Comparison of ENCODE assay signal across 17 cellular contexts in the genomic region with DNA sequence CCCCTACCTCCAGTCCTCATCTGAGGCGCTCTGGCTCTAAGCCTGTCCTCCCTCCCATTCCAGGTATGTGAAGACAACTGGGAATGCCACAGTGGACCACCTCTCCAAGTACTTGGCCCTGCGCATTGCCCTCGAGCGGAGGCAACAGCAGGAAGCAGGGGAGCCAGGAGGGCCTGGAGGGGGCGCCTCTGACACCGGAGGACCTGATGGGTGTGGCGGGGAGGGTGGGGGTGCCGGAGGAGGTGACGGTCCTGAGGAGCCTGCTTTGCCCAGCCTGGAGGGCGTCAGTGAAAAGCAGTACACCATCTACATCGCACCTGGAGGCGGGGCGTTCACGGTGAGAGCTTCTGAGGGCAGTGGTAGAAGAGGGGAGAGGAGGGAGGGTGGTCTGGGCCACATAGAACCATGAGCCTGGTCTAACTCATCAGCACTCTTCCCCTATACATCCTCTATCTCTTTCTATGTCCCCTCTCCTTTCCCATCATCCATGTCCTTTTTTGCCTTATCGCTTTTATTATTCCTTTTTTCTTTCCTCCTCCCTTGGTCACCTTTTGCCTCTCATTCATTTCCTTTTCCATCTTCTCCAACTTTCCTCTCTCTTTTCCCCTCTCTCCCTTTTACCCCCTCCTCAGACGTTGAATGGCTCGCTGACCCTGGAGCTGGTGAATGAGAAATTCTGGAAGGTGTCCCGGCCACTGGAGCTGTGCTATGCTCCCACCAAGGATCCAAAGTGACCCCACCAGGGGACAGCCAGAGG. TPM values are rescaled to one million over a fixed set of nuclear protein-coding genes. Genes with fewer than 3 reads are reported as not detected.
A peak's percentile ranks its signal among the peaks of the same experiment; 100 is the strongest.
DNase-seq lines count a peak whose midpoint lies in the region; ATAC-seq, FAIRE-seq and TF ChIP-seq lines count a peak whose summit lies in the region.
"Had no signal": no experiment of that assay in that cellular context is flagged by ENCODE, and none has a peak within 500 bp of the region (broad histone marks: within the 10 kb centered on the region; RNA-seq: fewer than 3 reads in every experiment).

No MANE protein-coding gene starts in this region.

- H3K27me3 ChIP-seq in BLaER1: peaks cover 44% of the 10 kb centered on the region
- peaks cover 46% of the 10 kb centered on the region for H3K27me3 ChIP-seq in H9 (ENCODE audit: insufficient read depth, low read length)
- no peaks in the 10 kb centered on the region for H3K27me3 ChIP-seq in astrocyte (ENCODE audit: insufficient read depth, low read length)
- H3K27me3 ChIP-seq in HepG2 (ENCODE audit: control insufficient read depth in 1 of 2, insufficient read depth in 2 of 2, low read length in 2 of 2): peaks cover 9 to 36% of the 10 kb centered on the region in 2 experiments; a peak in 4 of 5 replicates
- H3K27me3 ChIP-seq in lower lobe of right lung (ENCODE audit: low read depth): peaks cover 6% of the 10 kb centered on the region
- H3K27me3 ChIP-seq: uterus had no signal

- peaks cover 82% of the 10 kb centered on the region for H3K27me3 Mint-ChIP-seq in H9 (ENCODE audit: low read depth)
- peaks cover 25% of the 10 kb centered on the region for H3K27me3 Mint-ChIP-seq in astrocyte (ENCODE audit: low read depth, unreplicated experiment)
- H3K27me3 Mint-ChIP-seq in activated T-cell treated with anti-CD3 and anti-CD28 coated beads, Interleukin-2, amount 50 U/mL, for 72 hours (ENCODE audit: low read depth): peaks cover 30% of the 10 kb centered on the region

- H2BK12ac ChIP-seq in H9 (ENCODE audit: insufficient read length, low read depth, low read length): no peak overlapping the region

- H3K27ac ChIP-seq in BLaER1 (no peak overlapping the region), H9 (ENCODE audit: insufficient read length, low read depth, low read length) (no peak overlapping the region), astrocyte (ENCODE audit: low read depth, low read length) (no peak overlapping the region), HepG2 (ENCODE audit: extremely low read length, insufficient read depth, low read length) (no peak overlapping the region), lower lobe of right lung (no peak overlapping the region)
- H3K27ac ChIP-seq: uterus had no signal

- no peaks in the 10 kb centered on the region for H3K79me1 ChIP-seq in H9 (ENCODE audit: insufficient read depth, low read depth, low read length, poor library complexity, severe bottlenecking)

- H3K4me1 Mint-ChIP-seq in H9 (peaks cover 33 to 48% of the 10 kb centered on the region in 2 experiments), astrocyte (ENCODE audit: low read depth, unreplicated experiment) (peaks cover 8% of the 10 kb centered on the region)
- peaks cover 45% of the 10 kb centered on the region for H3K4me1 Mint-ChIP-seq in activated T-cell treated with anti-CD3 and anti-CD28 coated beads, Interleukin-2, amount 50 U/mL, for 72 hours (ENCODE audit: low read depth)

- H3K14ac ChIP-seq in H9 (ENCODE audit: insufficient read depth, low read length): no peak overlapping the region

- no peak overlapping the region for H3K4ac ChIP-seq in H9 (ENCODE audit: low read depth, low read length)

- no peak for TF ChIP-seq POLR2A in HepG2 (IDR thresholded peaks at IDR 0.05; ENCODE audit: insufficient read depth in 1 of 2, low read depth in 2 of 2, low read length in 2 of 2)

- no peak overlapping the region for H3K23ac ChIP-seq in H9 (ENCODE audit: insufficient read length, low read depth, low read length)

- no peak for ATAC-seq in HepG2
- no peak for ATAC-seq in GM21447 (IDR thresholded peaks at IDR 0.05; ENCODE audit: unreplicated experiment)
- no peak for ATAC-seq in activated T-cell treated with anti-CD3 and anti-CD28 coated beads, Interleukin-2, amount 50 U/mL, for 72 hours (replicated peaks in 1 of 2)
- no peak for ATAC-seq in lower lobe of right lung
- ATAC-seq: Right ventricle myocardium inferior had no signal

- TSS peak; percentile 4 for BruUV-seq in HepG2 (replicated peaks; lab: Mats Ljungman, UMichigan)

- TF ChIP-seq CTCF in H9 (conservative IDR thresholded peaks at IDR 0.05): peak; percentile 40; the same call in 1 of the 3 replicates
- no peak for TF ChIP-seq CTCF in astrocyte (IDR thresholded peaks at IDR 0.05; ENCODE audit: insufficient read depth, low read depth, low read length)
- TF ChIP-seq CTCF in HepG2 (CRISPR knock-in tag; IDR thresholded peaks at IDR 0.05): peak; percentile 33; the same call in 1 of the 2 replicates
- TF ChIP-seq CTCF in lower lobe of right lung (IDR thresholded peaks at IDR 0.05): no peak

- H3K18ac ChIP-seq in H9 (ENCODE audit: insufficient read length, low read depth, low read length): no peak overlapping the region

- no CpG with 5 or more reads among the region's 18 CpGs for WGBS in H9 (ENCODE audit: extremely low coverage, insufficient read length, low lambda C conversion rate)
- 93% methylated on average over 18 of the region's 18 CpGs for WGBS in HepG2 (ENCODE audit: low lambda C conversion rate)

- no peak for FAIRE-seq in astrocyte (lab: Jason Lieb, UNC)
- no peak for FAIRE-seq in HepG2 (lab: Jason Lieb, UNC)

- H3K23me2 ChIP-seq in H9 (ENCODE audit: insufficient read length, low read depth, low read length, poor library complexity, severe bottlenecking): peaks cover 20% of the 10 kb centered on the region

- H3K36me3 ChIP-seq in BLaER1 (peaks cover 28% of the 10 kb centered on the region; the same call in 1 of the 2 replicates), astrocyte (ENCODE audit: insufficient read depth, low read length) (peaks cover 13% of the 10 kb centered on the region), HepG2 (replicated peaks in 1 of 2; ENCODE audit: control insufficient read depth in 1 of 2, insufficient read depth in 2 of 2, low read length in 2 of 2) (peaks cover 2 to 9% of the 10 kb centered on the region in 2 experiments; a peak in 4 of 5 replicates), lower lobe of right lung (peaks cover 17% of the 10 kb centered on the region)
- H3K36me3 ChIP-seq: uterus had no signal

- H2AFZ ChIP-seq in H9 (ENCODE audit: low read length) (no peak overlapping the region), astrocyte (ENCODE audit: low read depth, low read length) (no peak overlapping the region), HepG2 (ENCODE audit: low read length) (no peak overlapping the region)

- TF ChIP-seq EP300 in HepG2 (IDR thresholded peaks at IDR 0.05; ENCODE audit: low read depth in 2 of 2, low read length in 2 of 2): no peak
- TF ChIP-seq EP300 in HepG2 (CRISPR knock-in tag; IDR thresholded peaks at IDR 0.05; ENCODE audit: borderline replicate concordance): no peak

- H2BK5ac ChIP-seq in H9 (ENCODE audit: insufficient read length, low read length): no peak overlapping the region

- DNase-seq in H9 (peak; percentile 82), astrocyte (ENCODE audit: low read depth) (no peak), HepG2 (ENCODE audit: low spot score) (no peak), foreskin melanocyte (no peak), lower lobe of right lung (no peak)
- no peak for DNase-seq in activated T-cell treated with anti-CD3 and anti-CD28 coated beads, Interleukin-2, amount 50 U/mL, for 72 hours
- DNase-seq: ACHN; aorta; CD4-positive, alpha-beta memory T cell; DND-41; foreskin fibroblast; NCI-H1694 treated with DMSO at 0.1 percent for 48 hours; NCI-H226 had no signal

- H3K27ac Mint-ChIP-seq in H9 (no peak overlapping the region; a peak in 1 of 7 replicates), astrocyte (ENCODE audit: unreplicated experiment) (no peak overlapping the region)
- no peak overlapping the region for H3K27ac Mint-ChIP-seq in activated T-cell treated with anti-CD3 and anti-CD28 coated beads, Interleukin-2, amount 50 U/mL, for 72 hours
- H3K27ac Mint-ChIP-seq: CD4-positive, alpha-beta memory T cell had no signal

- no peak overlapping the region for H3K56ac ChIP-seq in H9 (ENCODE audit: insufficient read length, low read depth, low read length)

- H4K8ac ChIP-seq in H9 (replicated peaks; ENCODE audit: insufficient read length, low read depth, low read length): no peak overlapping the region

- H4K91ac ChIP-seq in H9 (ENCODE audit: insufficient read length, low read depth, low read length): no peak overlapping the region

- no peak overlapping the region for H4K5ac ChIP-seq in H9 (ENCODE audit: insufficient read length, low read depth, low read length)

- no peak overlapping the region for H2BK120ac ChIP-seq in H9 (ENCODE audit: low read depth, low read length, poor library complexity, severe bottlenecking)

- no peak overlapping the region for H3T11ph ChIP-seq in H9 (ENCODE audit: low read length)

- H4K20me1 ChIP-seq in BLaER1: peaks cover 7% of the 10 kb centered on the region; the same call in 1 of the 2 replicates
- H4K20me1 ChIP-seq in H9 (ENCODE audit: control insufficient read depth, insufficient read depth, insufficient read length): peaks cover 3% of the 10 kb centered on the region
- H4K20me1 ChIP-seq in astrocyte (ENCODE audit: insufficient read depth, low read length): peaks cover 13% of the 10 kb centered on the region
- H4K20me1 ChIP-seq in HepG2 (ENCODE audit: insufficient read depth, low read length): no peaks in the 10 kb centered on the region

- no peak overlapping the region for H3K4me3 ChIP-seq in BLaER1
- no peak overlapping the region for H3K4me3 ChIP-seq in astrocyte (ENCODE audit: insufficient read depth, low read depth, low read length)
- H3K4me3 ChIP-seq in HepG2 (replicated peaks in 1 of 3; ENCODE audit: insufficient read depth in 1 of 3, low read depth in 2 of 3, low read length in 3 of 3): no peak overlapping the region
- no peak overlapping the region for H3K4me3 ChIP-seq in lower lobe of right lung
- H3K4me3 ChIP-seq: uterus had no signal

- H3K4me3 Mint-ChIP-seq in H9: peak overlapping the region in 1 of 2 experiments; percentile 94; a peak in 3 of 5 replicates
- peak overlapping the region; percentile 27 for H3K4me3 Mint-ChIP-seq in astrocyte (ENCODE audit: unreplicated experiment)
- no peak overlapping the region for H3K4me3 Mint-ChIP-seq in activated T-cell treated with anti-CD3 and anti-CD28 coated beads, Interleukin-2, amount 50 U/mL, for 72 hours

- no peak overlapping the region for H2BK20ac ChIP-seq in H9 (ENCODE audit: low read depth, low read length, poor library complexity, severe bottlenecking)

- H3K9ac ChIP-seq in BLaER1 (no peak overlapping the region), H9 (ENCODE audit: extremely low read depth, insufficient read length, low read length) (no peak overlapping the region), astrocyte (ENCODE audit: low read length) (no peak overlapping the region), HepG2 (ENCODE audit: insufficient read depth, low read depth, low read length) (no peak overlapping the region)

- peaks cover 7 to 24% (median 16%) of the 10 kb centered on the region in 3 experiments; a peak in 6 of 7 replicates for H3K36me3 Mint-ChIP-seq in H9 (ENCODE audit: insufficient read depth in 1 of 3, low read depth in 3 of 3)
- H3K36me3 Mint-ChIP-seq in astrocyte (ENCODE audit: low read depth, unreplicated experiment): peaks cover 15% of the 10 kb centered on the region
- peaks cover 4 to 11% of the 10 kb centered on the region in 2 donors for H3K36me3 Mint-ChIP-seq in activated T-cell treated with anti-CD3 and anti-CD28 coated beads, Interleukin-2, amount 50 U/mL, for 72 hours (ENCODE audit: insufficient read depth in 2 of 2)

- intact Hi-C loops in HepG2 (cut with micrococcal nuclease; ENCODE audit: unreplicated experiment): no loop called here
- intact Hi-C loops in lower lobe of right lung (cut with DNase I): no loop called here

- no peaks in the 10 kb centered on the region for H3K79me2 ChIP-seq in H9 (ENCODE audit: insufficient read depth, low read length)
- peaks cover 26% of the 10 kb centered on the region for H3K79me2 ChIP-seq in astrocyte (ENCODE audit: insufficient read depth, low read length)
- peaks cover 3% of the 10 kb centered on the region for H3K79me2 ChIP-seq in HepG2 (ENCODE audit: insufficient read depth, low read length)

- H3K4me1 ChIP-seq in BLaER1 (peaks cover 41% of the 10 kb centered on the region), H9 (ENCODE audit: insufficient read depth, low read length) (no peaks in the 10 kb centered on the region), astrocyte (ENCODE audit: insufficient read depth, low read length) (peaks cover 16% of the 10 kb centered on the region), HepG2 (ENCODE audit: insufficient read depth, low read length) (peaks cover 39% of the 10 kb centered on the region), lower lobe of right lung (peaks cover 27% of the 10 kb centered on the region)
- H3K4me1 ChIP-seq: uterus had no signal

- H3K9me3 ChIP-seq in BLaER1: no peaks in the 10 kb centered on the region
- no peaks in the 10 kb centered on the region for H3K9me3 ChIP-seq in H9 (ENCODE audit: control insufficient read depth, low read depth, low read length)
- H3K9me3 ChIP-seq in astrocyte (ENCODE audit: insufficient read depth, low read depth, low read length): no peaks in the 10 kb centered on the region
- no peaks in the 10 kb centered on the region for H3K9me3 ChIP-seq in HepG2 (ENCODE audit: low read length)
- no peaks in the 10 kb centered on the region for H3K9me3 ChIP-seq in lower lobe of right lung
- H3K9me3 ChIP-seq: uterus had no signal

- POLR2A ChIA-PET in HepG2 (lab: Yijun Ruan, JAX): interaction anchor here (1.2 to 1.4 kb wide), 2 partner anchors 14 to 36 kb away, joined by 6 to 9 read pairs; no protein-coding TSS in a partner anchor

- peak overlapping the region; percentile 87 for H3K4me2 ChIP-seq in BLaER1
- no peak overlapping the region for H3K4me2 ChIP-seq in H9 (ENCODE audit: insufficient read depth, insufficient read length, low read length)
- H3K4me2 ChIP-seq in astrocyte (ENCODE audit: low read length): no peak overlapping the region
- no peak overlapping the region for H3K4me2 ChIP-seq in HepG2 (ENCODE audit: low read depth, low read length)

- H2BK15ac ChIP-seq in H9 (ENCODE audit: low read depth, low read length): no peak overlapping the region

- no peak overlapping the region for H2AK5ac ChIP-seq in H9 (ENCODE audit: insufficient read length, low read length)

- H3K9me3 Mint-ChIP-seq in H9: no peaks in the 10 kb centered on the region
- no peaks in the 10 kb centered on the region for H3K9me3 Mint-ChIP-seq in astrocyte (ENCODE audit: unreplicated experiment)
- H3K9me3 Mint-ChIP-seq in activated T-cell treated with anti-CD3 and anti-CD28 coated beads, Interleukin-2, amount 50 U/mL, for 72 hours: no peaks in the 10 kb centered on the region

- CTCF ChIA-PET in HepG2 (lab: Yijun Ruan, JAX; ENCODE audit: low intra/inter-chr PET ratio, low total read pairs): no interaction called here

- TF ChIP-seq RAD21 in HepG2 (CRISPR knock-in tag; IDR thresholded peaks at IDR 0.05): no peak

- in situ Hi-C loops in HepG2 (cut with HindIII; ENCODE audit: extremely low pct_ligation_motif_present, low pct_unique_long_range_greater_than_20kb): no loop called here

RNA-seq across cellular contexts. Expression of a gene that starts 3.5 kb away (rescaled TPM):
- total RNA-seq in H9 (2021) (29.8 and 31.0 TPM in 2 replicates), astrocyte (30.8 and 31.1 TPM in 2 replicates), HepG2 (2016; rRNA removed; fragmentation: Illumina TruSeq; extraction: Trizol) (19.8 and 23.9 TPM in 2 replicates), lower lobe of right lung (43.1 TPM)
- 10.0 and 10.7 TPM in 2 replicates for total RNA-seq in HepG2 (2016; cell fraction: cytosol; rRNA removed; fragmentation: Illumina TruSeq; extraction: Trizol; ENCODE audit: low read depth)
- total RNA-seq in HepG2 (2016; cell fraction: insoluble cytoplasmic fraction; rRNA removed; fragmentation: Illumina TruSeq; extraction: Trizol): 18.4 and 25.4 TPM in 2 replicates
- total RNA-seq in HepG2 (2016; cell fraction: membrane; rRNA removed; fragmentation: Illumina TruSeq; extraction: Trizol): 17.3 and 21.2 TPM in 2 replicates
- 12.2 and 16.1 TPM in 2 replicates for total RNA-seq in HepG2 (2016; cell fraction: nucleus; rRNA removed; fragmentation: Illumina TruSeq; extraction: Trizol)
- 33.6 and 42.9 TPM in 2 replicates for polyA plus RNA-seq in HepG2 (2011; rRNA removed)
- polyA plus RNA-seq in HepG2 (2011; cell fraction: cytosol; rRNA removed): 23.2 and 29.0 TPM in 2 replicates
- 93.0 and 104 TPM in 2 replicates for polyA plus RNA-seq in HepG2 (2011; cell fraction: nucleus; rRNA removed)
- 32.2 and 34.6 TPM in 2 replicates for polyA plus RNA-seq in HepG2 (2012)
- polyA plus RNA-seq in HepG2 (2016; cell fraction: cytosol; fragmentation: Illumina TruSeq; extraction: Trizol; ENCODE audit: low read depth): 14.4 and 19.7 TPM in 2 replicates
- 31.5 and 40.1 TPM in 2 replicates for polyA plus RNA-seq in HepG2 (2016; cell fraction: insoluble cytoplasmic fraction; fragmentation: Illumina TruSeq; extraction: Trizol; ENCODE audit: low read depth)
- polyA plus RNA-seq in HepG2 (2016; cell fraction: membrane; fragmentation: Illumina TruSeq; extraction: Trizol; ENCODE audit: low read depth): 23.8 and 28.0 TPM in 2 replicates
- 56.0 and 58.2 TPM in 2 replicates for polyA plus RNA-seq in HepG2 (2016; cell fraction: nucleus; fragmentation: Illumina TruSeq; extraction: Trizol; ENCODE audit: insufficient read depth, low read depth)
- 22.4 and 30.2 TPM in 2 replicates for polyA minus RNA-seq in HepG2 (2011; rRNA and poly(A)+ RNA removed; ENCODE audit: low replicate concordance)
- 10.9 and 13.5 TPM in 2 replicates for polyA minus RNA-seq in HepG2 (2011; cell fraction: cytosol; rRNA and poly(A)+ RNA removed)
- 8.4 and 9.9 TPM in 2 replicates for polyA minus RNA-seq in HepG2 (2011; cell fraction: nucleus; rRNA and poly(A)+ RNA removed)
- 10 to 100 TPM; 30.1 to 37.7 TPM for total RNA-seq in activated T-cell treated with anti-CD3 and anti-CD28 coated beads, Interleukin-2, amount 50 U/mL, for 72 hours

RNA-seq across cellular contexts. Expression of a gene that starts 7.4 kb away (rescaled TPM):
- total RNA-seq in H9 (2021) (5.5 and 7.1 TPM in 2 replicates), astrocyte (2.1 and 2.6 TPM in 2 replicates), HepG2 (2016; rRNA removed; fragmentation: Illumina TruSeq; extraction: Trizol) (12.6 and 13.5 TPM in 2 replicates), lower lobe of right lung (13.3 TPM)
- total RNA-seq in HepG2 (2016; cell fraction: cytosol; rRNA removed; fragmentation: Illumina TruSeq; extraction: Trizol; ENCODE audit: low read depth): 2.7 and 4.8 TPM in 2 replicates
- total RNA-seq in HepG2 (2016; cell fraction: insoluble cytoplasmic fraction; rRNA removed; fragmentation: Illumina TruSeq; extraction: Trizol): 13.4 and 15.0 TPM in 2 replicates
- total RNA-seq in HepG2 (2016; cell fraction: membrane; rRNA removed; fragmentation: Illumina TruSeq; extraction: Trizol): 5.0 TPM in 2 replicates
- 6.0 and 8.0 TPM in 2 replicates for total RNA-seq in HepG2 (2016; cell fraction: nucleus; rRNA removed; fragmentation: Illumina TruSeq; extraction: Trizol)
- polyA plus RNA-seq in HepG2 (2011; rRNA removed): 20.1 and 21.6 TPM in 2 replicates
- polyA plus RNA-seq in HepG2 (2011; cell fraction: cytosol; rRNA removed): 25.2 and 35.5 TPM in 2 replicates
- polyA plus RNA-seq in HepG2 (2011; cell fraction: nucleus; rRNA removed): 57.9 and 67.9 TPM in 2 replicates
- polyA plus RNA-seq in HepG2 (2012): 10.8 and 13.9 TPM in 2 replicates
- polyA plus RNA-seq in HepG2 (2016; cell fraction: cytosol; fragmentation: Illumina TruSeq; extraction: Trizol; ENCODE audit: low read depth): 3.8 and 4.0 TPM in 2 replicates
- polyA plus RNA-seq in HepG2 (2016; cell fraction: insoluble cytoplasmic fraction; fragmentation: Illumina TruSeq; extraction: Trizol; ENCODE audit: low read depth): 14.2 and 14.6 TPM in 2 replicates
- polyA plus RNA-seq in HepG2 (2016; cell fraction: membrane; fragmentation: Illumina TruSeq; extraction: Trizol; ENCODE audit: low read depth): 4.5 and 4.8 TPM in 2 replicates
- polyA plus RNA-seq in HepG2 (2016; cell fraction: nucleus; fragmentation: Illumina TruSeq; extraction: Trizol; ENCODE audit: insufficient read depth, low read depth): 12.8 and 15.0 TPM in 2 replicates
- polyA minus RNA-seq in HepG2 (2011; rRNA and poly(A)+ RNA removed; ENCODE audit: low replicate concordance): 12.8 and 27.4 TPM in 2 replicates
- 4.9 and 5.1 TPM in 2 replicates for polyA minus RNA-seq in HepG2 (2011; cell fraction: cytosol; rRNA and poly(A)+ RNA removed)
- polyA minus RNA-seq in HepG2 (2011; cell fraction: nucleus; rRNA and poly(A)+ RNA removed): 4.2 and 5.5 TPM in 2 replicates
- 10 to 100 TPM; 35.8 to 36.0 TPM for total RNA-seq in activated T-cell treated with anti-CD3 and anti-CD28 coated beads, Interleukin-2, amount 50 U/mL, for 72 hours

RNA-seq across cellular contexts. Expression of a gene that starts 11.2 kb away (rescaled TPM):
- total RNA-seq in H9 (2021) (105 and 107 TPM in 2 replicates), astrocyte (150 and 164 TPM in 2 replicates), HepG2 (2016; rRNA removed; fragmentation: Illumina TruSeq; extraction: Trizol) (127 and 229 TPM in 2 replicates), lower lobe of right lung (76.0 TPM)
- total RNA-seq in HepG2 (2016; cell fraction: cytosol; rRNA removed; fragmentation: Illumina TruSeq; extraction: Trizol; ENCODE audit: low read depth): 25.4 and 28.2 TPM in 2 replicates
- total RNA-seq in HepG2 (2016; cell fraction: insoluble cytoplasmic fraction; rRNA removed; fragmentation: Illumina TruSeq; extraction: Trizol): 117 and 245 TPM in 2 replicates
- total RNA-seq in HepG2 (2016; cell fraction: membrane; rRNA removed; fragmentation: Illumina TruSeq; extraction: Trizol): 69.2 and 73.5 TPM in 2 replicates
- 168 and 183 TPM in 2 replicates for total RNA-seq in HepG2 (2016; cell fraction: nucleus; rRNA removed; fragmentation: Illumina TruSeq; extraction: Trizol)
- polyA plus RNA-seq in HepG2 (2011; rRNA removed): 142 and 181 TPM in 2 replicates
- 156 and 173 TPM in 2 replicates for polyA plus RNA-seq in HepG2 (2011; cell fraction: cytosol; rRNA removed)
- 155 and 160 TPM in 2 replicates for polyA plus RNA-seq in HepG2 (2011; cell fraction: nucleus; rRNA removed)
- 179 and 194 TPM in 2 replicates for polyA plus RNA-seq in HepG2 (2012)
- 25.6 and 28.5 TPM in 2 replicates for polyA plus RNA-seq in HepG2 (2016; cell fraction: cytosol; fragmentation: Illumina TruSeq; extraction: Trizol; ENCODE audit: low read depth)
- 134 and 143 TPM in 2 replicates for polyA plus RNA-seq in HepG2 (2016; cell fraction: insoluble cytoplasmic fraction; fragmentation: Illumina TruSeq; extraction: Trizol; ENCODE audit: low read depth)
- 52.6 and 58.2 TPM in 2 replicates for polyA plus RNA-seq in HepG2 (2016; cell fraction: membrane; fragmentation: Illumina TruSeq; extraction: Trizol; ENCODE audit: low read depth)
- polyA plus RNA-seq in HepG2 (2016; cell fraction: nucleus; fragmentation: Illumina TruSeq; extraction: Trizol; ENCODE audit: insufficient read depth, low read depth): 338 and 345 TPM in 2 replicates
- polyA minus RNA-seq in HepG2 (2011; rRNA and poly(A)+ RNA removed; ENCODE audit: low replicate concordance): 85.7 and 161 TPM in 2 replicates
- polyA minus RNA-seq in HepG2 (2011; cell fraction: cytosol; rRNA and poly(A)+ RNA removed): 54.5 and 56.6 TPM in 2 replicates
- 68.1 and 69.5 TPM in 2 replicates for polyA minus RNA-seq in HepG2 (2011; cell fraction: nucleus; rRNA and poly(A)+ RNA removed)
- 10 to 100 TPM; 56.1 to 58.3 TPM for total RNA-seq in activated T-cell treated with anti-CD3 and anti-CD28 coated beads, Interleukin-2, amount 50 U/mL, for 72 hours

RNA-seq across cellular contexts. Expression of a gene that starts 11.4 kb away (rescaled TPM):
- total RNA-seq in H9 (2021): 14.8 and 16.8 TPM in 2 replicates
- 34.0 and 39.4 TPM in 2 replicates for total RNA-seq in astrocyte
- total RNA-seq in HepG2 (2016; rRNA removed; fragmentation: Illumina TruSeq; extraction: Trizol): 21.2 and 26.7 TPM in 2 replicates
- total RNA-seq in HepG2 (2016; cell fraction: cytosol; rRNA removed; fragmentation: Illumina TruSeq; extraction: Trizol; ENCODE audit: low read depth): 7.7 and 9.8 TPM in 2 replicates
- total RNA-seq in HepG2 (2016; cell fraction: insoluble cytoplasmic fraction; rRNA removed; fragmentation: Illumina TruSeq; extraction: Trizol): 20.4 and 25.8 TPM in 2 replicates
- 11.0 and 11.2 TPM in 2 replicates for total RNA-seq in HepG2 (2016; cell fraction: membrane; rRNA removed; fragmentation: Illumina TruSeq; extraction: Trizol)
- total RNA-seq in HepG2 (2016; cell fraction: nucleus; rRNA removed; fragmentation: Illumina TruSeq; extraction: Trizol): 24.9 and 30.1 TPM in 2 replicates
- 55.7 and 62.8 TPM in 2 replicates for polyA plus RNA-seq in HepG2 (2011; rRNA removed)
- 21.7 and 25.1 TPM in 2 replicates for polyA plus RNA-seq in HepG2 (2011; cell fraction: cytosol; rRNA removed)
- 251 and 306 TPM in 2 replicates for polyA plus RNA-seq in HepG2 (2011; cell fraction: nucleus; rRNA removed)
- 33.2 and 34.8 TPM in 2 replicates for polyA plus RNA-seq in HepG2 (2012)
- polyA plus RNA-seq in HepG2 (2016; cell fraction: cytosol; fragmentation: Illumina TruSeq; extraction: Trizol; ENCODE audit: low read depth): 3.4 and 3.5 TPM in 2 replicates
- polyA plus RNA-seq in HepG2 (2016; cell fraction: insoluble cytoplasmic fraction; fragmentation: Illumina TruSeq; extraction: Trizol; ENCODE audit: low read depth): 18.6 and 21.0 TPM in 2 replicates
- 8.2 and 8.4 TPM in 2 replicates for polyA plus RNA-seq in HepG2 (2016; cell fraction: membrane; fragmentation: Illumina TruSeq; extraction: Trizol; ENCODE audit: low read depth)
- 78.6 and 88.5 TPM in 2 replicates for polyA plus RNA-seq in HepG2 (2016; cell fraction: nucleus; fragmentation: Illumina TruSeq; extraction: Trizol; ENCODE audit: insufficient read depth, low read depth)
- polyA minus RNA-seq in HepG2 (2011; rRNA and poly(A)+ RNA removed; ENCODE audit: low replicate concordance): 62.6 and 66.8 TPM in 2 replicates
- polyA minus RNA-seq in HepG2 (2011; cell fraction: cytosol; rRNA and poly(A)+ RNA removed): 16.9 and 17.9 TPM in 2 replicates
- polyA minus RNA-seq in HepG2 (2011; cell fraction: nucleus; rRNA and poly(A)+ RNA removed): 41.4 and 51.2 TPM in 2 replicates
- total RNA-seq in activated T-cell treated with anti-CD3 and anti-CD28 coated beads, Interleukin-2, amount 50 U/mL, for 72 hours: 10 to 100 TPM; 55.6 to 57.5 TPM
- total RNA-seq in lower lobe of right lung: 47.4 TPM

RNA-seq across cellular contexts. Expression of a gene that starts 19.6 kb away (rescaled TPM):
- total RNA-seq in H9 (2021): 2.0 and 2.3 TPM in 2 replicates
- 1.3 and 2.2 TPM in 2 replicates for total RNA-seq in astrocyte
- total RNA-seq in HepG2 (2016; rRNA removed; fragmentation: Illumina TruSeq; extraction: Trizol): 0.29 and 0.55 TPM in 2 replicates
- total RNA-seq in HepG2 (2016; cell fraction: cytosol; rRNA removed; fragmentation: Illumina TruSeq; extraction: Trizol; ENCODE audit: low read depth): 0.10 TPM in 1 of 2 replicates, not detected in the other
- total RNA-seq in HepG2 (2016; cell fraction: insoluble cytoplasmic fraction; rRNA removed; fragmentation: Illumina TruSeq; extraction: Trizol): 0.12 and 0.67 TPM in 2 replicates
- 0.45 TPM in 1 of 2 replicates, not detected in the other for total RNA-seq in HepG2 (2016; cell fraction: membrane; rRNA removed; fragmentation: Illumina TruSeq; extraction: Trizol)
- total RNA-seq in HepG2 (2016; cell fraction: nucleus; rRNA removed; fragmentation: Illumina TruSeq; extraction: Trizol): 1.0 and 1.1 TPM in 2 replicates
- polyA plus RNA-seq in HepG2 (2011; rRNA removed): 0.55 and 0.73 TPM in 2 replicates
- polyA plus RNA-seq in HepG2 (2011; cell fraction: cytosol; rRNA removed): 0.13 and 0.18 TPM in 2 replicates
- 5.9 and 6.2 TPM in 2 replicates for polyA plus RNA-seq in HepG2 (2011; cell fraction: nucleus; rRNA removed)
- polyA plus RNA-seq in HepG2 (2012): 0.97 and 1.9 TPM in 2 replicates
- polyA plus RNA-seq in HepG2 (2016; cell fraction: cytosol; fragmentation: Illumina TruSeq; extraction: Trizol; ENCODE audit: low read depth): 0.21 and 0.24 TPM in 2 replicates
- 0.15 and 0.42 TPM in 2 replicates for polyA plus RNA-seq in HepG2 (2016; cell fraction: insoluble cytoplasmic fraction; fragmentation: Illumina TruSeq; extraction: Trizol; ENCODE audit: low read depth)
- 0.21 TPM in 2 replicates for polyA plus RNA-seq in HepG2 (2016; cell fraction: membrane; fragmentation: Illumina TruSeq; extraction: Trizol; ENCODE audit: low read depth)
- 3.7 and 4.5 TPM in 2 replicates for polyA plus RNA-seq in HepG2 (2016; cell fraction: nucleus; fragmentation: Illumina TruSeq; extraction: Trizol; ENCODE audit: insufficient read depth, low read depth)
- polyA minus RNA-seq in HepG2 (2011; rRNA and poly(A)+ RNA removed; ENCODE audit: low replicate concordance): 0.20 and 1.1 TPM in 2 replicates
- polyA minus RNA-seq in HepG2 (2011; cell fraction: cytosol; rRNA and poly(A)+ RNA removed): 0.44 TPM in 1 of 2 replicates, not detected in the other
- polyA minus RNA-seq in HepG2 (2011; cell fraction: nucleus; rRNA and poly(A)+ RNA removed): 0.52 and 0.75 TPM in 2 replicates
- 1 to 10 TPM; 2.5 to 3.2 TPM for total RNA-seq in activated T-cell treated with anti-CD3 and anti-CD28 coated beads, Interleukin-2, amount 50 U/mL, for 72 hours
- total RNA-seq in lower lobe of right lung: 0.77 TPM

Comparison
In these comparisons a context has a peak if more than half of its experiments do, and no peak if none do; other contexts are left out.
1. CTCF ChIP-seq: peak in H9 (single experiment) and HepG2 (single experiment); none in astrocyte (single experiment) and lower lobe of right lung (single experiment).